In genomic region chr9:129445794-129446306, GRCh38 we compare ENCODE assay signal across 23 cellular contexts.
"Had no signal": no experiment of that assay in that cellular context is flagged by ENCODE, and none has a peak within 500 bp of the region (broad histone marks: within the 10 kb centered on the region; RNA-seq: fewer than 3 reads in every experiment).

No MANE protein-coding gene starts in this region.

- H2AFZ ChIP-seq: parathyroid adenoma had no signal

- H3K79me2 ChIP-seq: parathyroid adenoma had no signal

- H3K4me1 ChIP-seq: foreskin keratinocyte, left lung, parathyroid adenoma had no signal

- FAIRE-seq: endometrium, islet of Langerhans, small intestine had no signal

- H3K36me3 ChIP-seq: gastroesophageal sphincter, heart right ventricle, left lung, right lobe of liver, suprapubic skin, transverse colon, vagina had no signal

- H3K9me3 ChIP-seq: gastroesophageal sphincter, right lobe of liver, suprapubic skin, transverse colon, vagina had no signal

- H3K27ac ChIP-seq: foreskin keratinocyte, gastroesophageal sphincter, heart right ventricle, left lung, parathyroid adenoma, right lobe of liver, suprapubic skin, transverse colon, vagina had no signal

- H3K4me3 ChIP-seq: gastroesophageal sphincter, heart right ventricle, left lung, right lobe of liver, suprapubic skin, transverse colon, vagina had no signal

- DNase-seq: cortex of kidney; effector memory CD8-positive, alpha-beta T cell; foreskin keratinocyte; heart right ventricle; hippocampal formation; left cardiac atrium; mesenchymal stem cell; midbrain; naive thymus-derived CD4-positive, alpha-beta T cell; right lobe of liver; small intestine; stimulated activated CD4-positive, alpha-beta T cell treated with anti-CD3 and anti-CD28 coated beads, Interleukin-15, amount 100 ng/mL, for 24 hours; stimulated activated CD4-positive, alpha-beta T cell treated with anti-CD3 and anti-CD28 coated beads, Interleukin-2, amount 100 ng/mL, for 48 hours; stimulated activated naive CD4-positive, alpha-beta T cell; stimulated activated naive CD8-positive, alpha-beta T cell treated with anti-CD3 and anti-CD28 coated beads, Interleukin-15, amount 100 ng/mL, for 72 hours; transverse colon had no signal

- H3K27me3 ChIP-seq: gastroesophageal sphincter, heart right ventricle, left lung, right lobe of liver, suprapubic skin, transverse colon, vagina had no signal

- ATAC-seq: effector memory CD8-positive, alpha-beta T cell; foreskin keratinocyte; gastroesophageal sphincter; heart right ventricle; left cardiac atrium; left lung; naive thymus-derived CD4-positive, alpha-beta T cell; right lobe of liver; stimulated activated naive CD8-positive, alpha-beta T cell treated with anti-CD3 and anti-CD28 coated beads, Interleukin-15, amount 100 ng/mL, for 72 hours had no signal

- H3K9ac ChIP-seq: parathyroid adenoma had no signal
